In the genomic region with DNA sequence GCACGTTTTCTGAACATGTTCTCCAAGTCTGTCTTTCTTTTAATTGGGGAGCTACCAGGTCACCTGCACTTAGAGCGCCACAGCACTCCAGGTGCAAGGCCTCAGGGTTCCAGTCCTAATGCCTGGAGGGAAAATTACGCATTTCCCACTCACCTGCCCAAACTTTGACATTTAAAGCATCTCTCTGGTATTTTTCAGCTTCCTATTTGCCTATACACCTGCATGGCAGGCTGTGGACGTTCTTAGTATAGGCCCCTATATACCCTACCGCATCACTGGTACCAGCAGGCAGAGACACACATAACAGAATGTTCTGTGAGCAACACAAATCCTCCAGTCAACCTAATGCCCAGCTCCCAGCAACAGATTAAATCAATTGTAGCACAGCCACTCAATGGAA, we compare ENCODE assay signal across 1 cellular context.
TF ChIP-seq lines count a peak whose summit lies in the region.

No MANE protein-coding gene starts in this region.

TF ChIP-seq in H1, 55 proteins besides CTCF, POLR2A, EP300 and RAD21 (continued from another document):
- TF ChIP-seq, protein P1, sequence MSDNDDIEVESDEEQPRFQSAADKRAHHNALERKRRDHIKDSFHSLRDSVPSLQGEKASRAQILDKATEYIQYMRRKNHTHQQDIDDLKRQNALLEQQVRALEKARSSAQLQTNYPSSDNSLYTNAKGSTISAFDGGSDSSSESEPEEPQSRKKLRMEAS (IDR thresholded peaks at IDR 0.05), result no peak
